24 cellular contexts compared by ENCODE assay signal in the genomic region with DNA sequence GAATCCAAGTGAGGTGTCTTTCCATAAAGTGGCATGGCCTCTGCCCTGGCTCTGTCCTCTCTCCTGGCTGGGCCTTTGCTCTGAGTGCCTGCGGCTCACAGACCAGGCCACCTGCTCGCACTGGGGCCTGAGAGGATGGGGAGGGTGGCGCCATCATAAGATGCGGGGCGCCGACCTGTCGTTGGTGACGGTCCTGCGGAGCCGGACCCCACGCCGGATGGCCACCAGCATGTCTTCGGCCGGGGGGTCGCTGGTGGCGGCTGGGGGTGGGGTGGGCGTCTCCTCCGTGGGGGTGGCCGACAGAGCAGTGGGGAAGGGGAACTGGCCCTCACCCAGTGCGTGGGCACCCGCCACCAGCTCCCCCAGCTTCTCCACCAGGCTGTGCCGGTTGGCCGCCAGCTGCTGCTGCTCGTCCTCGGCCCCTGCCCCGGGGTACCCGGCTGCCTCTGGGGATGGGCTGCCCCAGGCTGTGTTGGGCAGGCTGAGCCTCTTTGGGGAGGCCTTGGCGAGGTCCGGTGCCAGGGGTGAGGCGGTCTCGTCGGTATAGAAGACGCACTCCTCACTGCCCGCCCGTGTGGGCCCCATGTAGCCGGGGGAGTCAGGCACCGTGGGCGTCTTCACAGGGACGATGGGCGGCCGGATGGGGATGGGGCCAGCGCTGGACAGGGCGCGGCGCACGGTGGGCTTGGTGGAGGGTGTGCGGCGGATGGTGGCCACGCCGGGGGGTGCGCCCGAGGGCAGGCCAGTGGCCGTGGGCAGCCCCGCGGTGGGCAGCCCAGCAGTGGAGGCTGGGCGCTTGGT. TPM values are rescaled to one million over a fixed set of nuclear protein-coding genes. Genes with fewer than 3 reads are reported as not detected.
DNase-seq lines count a peak whose midpoint lies in the region; ATAC-seq, FAIRE-seq and TF ChIP-seq lines count a peak whose summit lies in the region.
"Had no signal": no experiment of that assay in that cellular context is flagged by ENCODE, and none has a peak within 500 bp of the region (broad histone marks: within the 10 kb centered on the region; RNA-seq: fewer than 3 reads in every experiment).

No MANE protein-coding gene starts in this region.

- no peaks in the 10 kb centered on the region for H3K27me3 Mint-ChIP-seq in natural killer cell treated with Interleukin-12 subunit alpha and Interleukin-12 subunit beta and Interleukin-15 and Interleukin-18, amount 100 ng/mL, for 72 hours
- H3K27me3 Mint-ChIP-seq in natural killer cell (ENCODE audit: low read depth in 2 of 2) = no peaks in the 10 kb centered on the region
- H3K27me3 Mint-ChIP-seq in activated T-helper 17 cell treated with anti-CD3 and anti-CD28 coated beads, Interleukin-2, amount 50 U/mL, for 72 hours = no peaks in the 10 kb centered on the region
- H3K27me3 Mint-ChIP-seq: activated CD8-positive, alpha-beta T cell treated with anti-CD3 and anti-CD28 coated beads for 36 hours had no signal

- H3K9ac ChIP-seq in endothelial cell of umbilical vein (replicated peaks; ENCODE audit: extremely low read depth, insufficient read depth, low read length) = no peak overlapping the region

- TF ChIP-seq CTCF in natural killer cell (IDR thresholded peaks at IDR 0.05) = no peak
- TF ChIP-seq CTCF in endothelial cell of umbilical vein (IDR thresholded peaks at IDR 0.05; ENCODE audit: extremely low read depth in 1 of 2, insufficient read depth in 1 of 2, low read depth in 1 of 2, low read length in 2 of 2) = no peak
- no peak for TF ChIP-seq CTCF in ovary (IDR thresholded peaks at IDR 0.05)

- POLR2A ChIA-PET in endothelial cell of umbilical vein (lab: Charles Lee) = no interaction called here

- no peak overlapping the region for H3K4me2 ChIP-seq in endothelial cell of umbilical vein (ENCODE audit: insufficient read depth, low read length)

- TSS peak; percentile 19 for BruUV-seq in endothelial cell of umbilical vein (replicated peaks; lab: Mats Ljungman, UMichigan)

- H3K36me3 ChIP-seq in endothelial cell of umbilical vein (ENCODE audit: control insufficient read depth in 2 of 2, extremely low read depth in 1 of 2, insufficient read depth in 2 of 2, low read length in 2 of 2) (peaks cover 5 to 27% of the 10 kb centered on the region in 2 experiments), ovary (no peaks in the 10 kb centered on the region)

- no peaks in the 10 kb centered on the region for H3K9me1 ChIP-seq in endothelial cell of umbilical vein (replicated peaks; ENCODE audit: control insufficient read depth, extremely low read depth, insufficient read depth, low read length)

- no peak overlapping the region for H3K27ac Mint-ChIP-seq in natural killer cell treated with Interleukin-12 subunit alpha and Interleukin-12 subunit beta and Interleukin-15 and Interleukin-18, amount 100 ng/mL, for 72 hours
- H3K27ac Mint-ChIP-seq in natural killer cell = no peak overlapping the region
- no peak overlapping the region for H3K27ac Mint-ChIP-seq in activated T-helper 17 cell treated with anti-CD3 and anti-CD28 coated beads, Interleukin-2, amount 50 U/mL, for 72 hours
- H3K27ac Mint-ChIP-seq: activated CD8-positive, alpha-beta T cell treated with anti-CD3 and anti-CD28 coated beads for 36 hours; CD14-positive monocyte; T-helper 1 cell treated with Interleukin-12 subunit alpha and Interleukin-12 subunit beta and Interleukin-4 antibody, amounts not matched to agents 30 μg/mL and 1 μg/mL, for 36 hours had no signal

- H4K20me1 ChIP-seq in endothelial cell of umbilical vein (replicated peaks; ENCODE audit: control insufficient read depth, extremely low read depth, insufficient read depth, low read length) = no peaks in the 10 kb centered on the region

- no peak overlapping the region for H3K4me3 Mint-ChIP-seq in natural killer cell treated with Interleukin-12 subunit alpha and Interleukin-12 subunit beta and Interleukin-15 and Interleukin-18, amount 100 ng/mL, for 72 hours
- no peak overlapping the region for H3K4me3 Mint-ChIP-seq in natural killer cell
- no peak overlapping the region for H3K4me3 Mint-ChIP-seq in activated T-helper 17 cell treated with anti-CD3 and anti-CD28 coated beads, Interleukin-2, amount 50 U/mL, for 72 hours
- H3K4me3 Mint-ChIP-seq: activated CD8-positive, alpha-beta T cell treated with anti-CD3 and anti-CD28 coated beads for 36 hours; activated T-cell treated with anti-CD3 and anti-CD28 coated beads, Interleukin-2, amount 50 U/mL, for 4 hours; CD14-positive monocyte; neural crest cell; T-helper 1 cell treated with Interleukin-12 subunit alpha and Interleukin-12 subunit beta and Interleukin-4 antibody, amounts not matched to agents 30 μg/mL and 1 μg/mL, for 36 hours had no signal

- H3K9me3 ChIP-seq in endothelial cell of umbilical vein (replicated peaks; ENCODE audit: control insufficient read depth, insufficient read depth, low read length) (no peaks in the 10 kb centered on the region), ovary (no peaks in the 10 kb centered on the region)
- H3K9me3 ChIP-seq: MG63 had no signal

- H3K4me3 ChIP-seq in endothelial cell of umbilical vein (replicated peaks in 1 of 3; ENCODE audit: insufficient read depth in 1 of 3, low read depth in 1 of 3, low read length in 3 of 3) (no peak overlapping the region), ovary (no peak overlapping the region)
- H3K4me3 ChIP-seq: GM12878, MG63 had no signal

- TF ChIP-seq EP300 in ovary (IDR thresholded peaks at IDR 0.05) = no peak

- WGBS in ovary, 3 donors = 85 to 88% (median 85%) methylated on average over 43 to 56 of the region's 56 CpGs

- dilution Hi-C loops in endothelial cell of umbilical vein (cut with MboI; ENCODE audit: extremely low pct_ligation_motif_present, low sequenced_read_pairs) = loop anchor here (25.0 kb wide), 1 partner anchor 126 kb away; no protein-coding TSS in a partner anchor

- peak; percentile 21 to 41 for ATAC-seq in natural killer cell treated with Interleukin-12 subunit alpha and Interleukin-12 subunit beta and Interleukin-15 and Interleukin-18, amount 100 ng/mL, for 72 hours
- no peak for ATAC-seq in natural killer cell
- ATAC-seq in activated T-helper 17 cell treated with anti-CD3 and anti-CD28 coated beads, Interleukin-2, amount 50 U/mL, for 72 hours (replicated peaks) = no peak
- no peak for ATAC-seq in Right ventricle myocardium superior (ENCODE audit: poor library complexity)
- no peak for ATAC-seq in HG03025 (IDR thresholded peaks at IDR 0.05; ENCODE audit: low FRiP score, unreplicated experiment)
- ATAC-seq: activated CD8-positive, alpha-beta T cell treated with anti-CD3 and anti-CD28 coated beads for 36 hours; activated T-cell treated with anti-CD3 and anti-CD28 coated beads, Interleukin-2, amount 50 U/mL, for 4 hours; GM12878 had no signal

- intact Hi-C loops in natural killer cell (cut with micrococcal nuclease) = no loop called here
- intact Hi-C loops in endothelial cell of umbilical vein (cut with micrococcal nuclease) = no loop called here
- intact Hi-C loops in ovary (cut with DNase I) = no loop called here
- intact Hi-C loops in Right ventricle myocardium superior (cut with DNase I) = no loop called here

- H3K79me2 ChIP-seq in endothelial cell of umbilical vein (ENCODE audit: control insufficient read depth, insufficient read depth, low read length) = no peaks in the 10 kb centered on the region

- CTCF ChIA-PET in endothelial cell of umbilical vein (lab: Charles Lee) = no interaction called here

- no peak for FAIRE-seq in endothelial cell of umbilical vein (lab: Jason Lieb, UNC)
- FAIRE-seq: frontal cortex, GM12878 had no signal

- TF ChIP-seq POLR2A in endothelial cell of umbilical vein (IDR thresholded peaks at IDR 0.05; ENCODE audit: low read depth, low read length) = no peak
- no peak for TF ChIP-seq POLR2A in ovary (IDR thresholded peaks at IDR 0.05)

- no peak overlapping the region for H2AFZ ChIP-seq in endothelial cell of umbilical vein (ENCODE audit: low read depth, low read length)

- H3K4me1 ChIP-seq in endothelial cell of umbilical vein (ENCODE audit: control insufficient read depth, extremely low read depth, insufficient read depth, low read length) (peaks cover 3% of the 10 kb centered on the region), ovary (ENCODE audit: insufficient read depth) (peaks cover 6% of the 10 kb centered on the region)

- no peaks in the 10 kb centered on the region for H3K9me3 Mint-ChIP-seq in natural killer cell treated with Interleukin-12 subunit alpha and Interleukin-12 subunit beta and Interleukin-15 and Interleukin-18, amount 100 ng/mL, for 72 hours
- H3K9me3 Mint-ChIP-seq in natural killer cell = no peaks in the 10 kb centered on the region
- H3K9me3 Mint-ChIP-seq in activated T-helper 17 cell treated with anti-CD3 and anti-CD28 coated beads, Interleukin-2, amount 50 U/mL, for 72 hours = no peaks in the 10 kb centered on the region
- H3K9me3 Mint-ChIP-seq: activated CD8-positive, alpha-beta T cell treated with anti-CD3 and anti-CD28 coated beads for 36 hours; T-helper 1 cell treated with Interleukin-12 subunit alpha and Interleukin-12 subunit beta and Interleukin-4 antibody, amounts not matched to agents 30 μg/mL and 1 μg/mL, for 36 hours had no signal

- H3K36me3 Mint-ChIP-seq in natural killer cell treated with Interleukin-12 subunit alpha and Interleukin-12 subunit beta and Interleukin-15 and Interleukin-18, amount 100 ng/mL, for 72 hours = no peaks in the 10 kb centered on the region
- no peaks in the 10 kb centered on the region for H3K36me3 Mint-ChIP-seq in natural killer cell
- H3K36me3 Mint-ChIP-seq in activated T-helper 17 cell treated with anti-CD3 and anti-CD28 coated beads, Interleukin-2, amount 50 U/mL, for 72 hours (ENCODE audit: low read depth) = no peaks in the 10 kb centered on the region

- H3K27ac ChIP-seq in endothelial cell of umbilical vein (ENCODE audit: insufficient read depth, low read depth, low read length) (no peak overlapping the region), ovary (no peak overlapping the region)
- H3K27ac ChIP-seq: VCaP had no signal

- H3K4me1 Mint-ChIP-seq in natural killer cell treated with Interleukin-12 subunit alpha and Interleukin-12 subunit beta and Interleukin-15 and Interleukin-18, amount 100 ng/mL, for 72 hours (ENCODE audit: low read depth in 2 of 2) = no peaks in the 10 kb centered on the region
- no peaks in the 10 kb centered on the region for H3K4me1 Mint-ChIP-seq in natural killer cell
- H3K4me1 Mint-ChIP-seq in activated T-helper 17 cell treated with anti-CD3 and anti-CD28 coated beads, Interleukin-2, amount 50 U/mL, for 72 hours = no peaks in the 10 kb centered on the region
- H3K4me1 Mint-ChIP-seq: CD14-positive monocyte, neural crest cell had no signal

- H3K27me3 ChIP-seq in endothelial cell of umbilical vein (ENCODE audit: control insufficient read depth in 2 of 2, insufficient read depth in 2 of 2, low read length in 2 of 2) (no peaks in the 10 kb centered on the region), ovary (no peaks in the 10 kb centered on the region)
- H3K27me3 ChIP-seq: MG63 had no signal

- no peak for DNase-seq in natural killer cell treated with Interleukin-12 subunit alpha and Interleukin-12 subunit beta and Interleukin-15 and Interleukin-18, amount 100 ng/mL, for 72 hours (ENCODE audit: low spot score)
- no peak for DNase-seq in natural killer cell
- no peak for DNase-seq in endothelial cell of umbilical vein (ENCODE audit: low read depth, low spot score)
- peak in 3 of 5 donors; percentile 35 to 54 (median 47) for DNase-seq in ovary
- DNase-seq in GDM1 (lab: John Stamatoyannopoulos, UW) = no peak
- DNase-seq in Right ventricle myocardium superior = no peak
- DNase-seq: activated CD8-positive, alpha-beta T cell treated with anti-CD3 and anti-CD28 coated beads for 36 hours; activated T-cell treated with anti-CD3 and anti-CD28 coated beads, Interleukin-2, amount 50 U/mL, for 4 hours; GF-D8; IMR-90; kidney glomerular epithelial cell; MG63; OCI-M1; stimulated activated CD4-positive, alpha-beta T cell treated with anti-CD3 and anti-CD28 coated beads, Interleukin-15, amount 100 ng/mL, for 24 hours had no signal

RNA-seq across cellular contexts. Expression of gene IL34, which starts 17.4 kb away (rescaled TPM):
- total RNA-seq in natural killer cell treated with Interleukin-12 subunit alpha and Interleukin-12 subunit beta and Interleukin-15 and Interleukin-18, amount 100 ng/mL, for 72 hours = 1 to 10 TPM in 1 of 2 donors, not detected in 1; 1.2 TPM
- under 1 TPM in 2 of 3 donors, not detected in 1; 0.48 to 0.54 TPM for total RNA-seq in natural killer cell
- 0.23 and 0.97 TPM in 2 replicates for total RNA-seq in endothelial cell of umbilical vein
- polyA plus RNA-seq in endothelial cell of umbilical vein = 0.88 and 1.0 TPM in 2 replicates
- 0.52 and 0.86 TPM in 2 replicates for polyA plus RNA-seq in endothelial cell of umbilical vein (2011; cell fraction: cytosol; rRNA removed)
- polyA plus RNA-seq in endothelial cell of umbilical vein (2011; cell fraction: nucleus; rRNA removed) = 1.0 and 1.1 TPM in 2 replicates
- 0.15 and 0.37 TPM in 2 replicates for polyA plus RNA-seq in endothelial cell of umbilical vein (2012)
- polyA minus RNA-seq in endothelial cell of umbilical vein = 0.15 TPM in 1 of 2 replicates, not detected in the other
- not detected for polyA minus RNA-seq in endothelial cell of umbilical vein (2011; cell fraction: cytosol; rRNA and poly(A)+ RNA removed)
- polyA minus RNA-seq in endothelial cell of umbilical vein (2011; cell fraction: nucleus; rRNA and poly(A)+ RNA removed) = 0.34 and 0.53 TPM in 2 replicates
- total RNA-seq in ovary = 1 to 10 TPM in 6 of 7 donors, under 1 TPM in 1; 0.91 to 4.0 (median 1.9) TPM
- 1 to 10 TPM in 1 of 2 donors, under 1 TPM in 1; 0.88 to 1.8 TPM for polyA plus RNA-seq in ovary
- not detected for total RNA-seq in activated T-helper 17 cell treated with anti-CD3 and anti-CD28 coated beads, Interleukin-2, amount 50 U/mL, for 72 hours
- 1.6 TPM for total RNA-seq in Right ventricle myocardium superior
- total RNA-seq: A673; activated CD8-positive, alpha-beta T cell treated with anti-CD3 and anti-CD28 coated beads for 36 hours; GM12878; H4 had no signal
- polyA plus RNA-seq: CD14-positive monocyte had no signal

RNA-seq across cellular contexts. Expression of gene MTSS2, which starts 22.1 kb away (rescaled TPM):
- total RNA-seq in natural killer cell treated with Interleukin-12 subunit alpha and Interleukin-12 subunit beta and Interleukin-15 and Interleukin-18, amount 100 ng/mL, for 72 hours = 1 to 10 TPM in 1 of 2 donors, under 1 TPM in 1; 0.70 to 1.5 TPM
- total RNA-seq in natural killer cell (1 to 10 TPM; 3.8 to 8.8 (median 4.4) TPM), endothelial cell of umbilical vein (37.6 and 42.3 TPM in 2 replicates), ovary (10 to 100 TPM; 19.6 to 93.5 (median 40.2) TPM), Right ventricle myocardium superior (74.1 TPM)
- polyA plus RNA-seq in endothelial cell of umbilical vein (38.4 and 41.3 TPM in 2 replicates), ovary (10 to 100 TPM in 1 of 2 donors, 1 to 10 TPM in 1; 8.4 to 52.5 TPM)
- polyA plus RNA-seq in endothelial cell of umbilical vein (2011; cell fraction: cytosol; rRNA removed) = 32.0 and 51.0 TPM in 2 replicates
- polyA plus RNA-seq in endothelial cell of umbilical vein (2011; cell fraction: nucleus; rRNA removed) = 55.2 and 60.0 TPM in 2 replicates
- polyA plus RNA-seq in endothelial cell of umbilical vein (2012) = 39.0 and 64.5 TPM in 2 replicates
- polyA minus RNA-seq in endothelial cell of umbilical vein = 13.4 and 35.5 TPM in 2 replicates
- 42.5 TPM for polyA minus RNA-seq in endothelial cell of umbilical vein (2011; cell fraction: cytosol; rRNA and poly(A)+ RNA removed)
- polyA minus RNA-seq in endothelial cell of umbilical vein (2011; cell fraction: nucleus; rRNA and poly(A)+ RNA removed) = 20.4 and 36.5 TPM in 2 replicates
- total RNA-seq in activated T-helper 17 cell treated with anti-CD3 and anti-CD28 coated beads, Interleukin-2, amount 50 U/mL, for 72 hours = under 1 TPM; 0.11 to 0.67 TPM
- polyA plus RNA-seq: CD14-positive monocyte had no signal

Comparison
In these comparisons a context has a peak if more than half of its experiments do, and no peak if none do; other contexts are left out.
1. ATAC-seq: peak in natural killer cell treated with Interleukin-12 subunit alpha and Interleukin-12 subunit beta and Interleukin-15 and Interleukin-18, amount 100 ng/mL, for 72 hours (2 of 2); none in natural killer cell (0 of 3), activated T-helper 17 cell treated with anti-CD3 and anti-CD28 coated beads, Interleukin-2, amount 50 U/mL, for 72 hours (single experiment), Right ventricle myocardium superior (single experiment) and HG03025 (single experiment).
2. DNase-seq: peak in ovary (3 of 5); none in natural killer cell treated with Interleukin-12 subunit alpha and Interleukin-12 subunit beta and Interleukin-15 and Interleukin-18, amount 100 ng/mL, for 72 hours (single experiment), natural killer cell (single experiment), endothelial cell of umbilical vein (single experiment), GDM1 (single experiment) and Right ventricle myocardium superior (single experiment).